Comparison of ENCODE assay signal across 29 cellular contexts in the genomic region with DNA sequence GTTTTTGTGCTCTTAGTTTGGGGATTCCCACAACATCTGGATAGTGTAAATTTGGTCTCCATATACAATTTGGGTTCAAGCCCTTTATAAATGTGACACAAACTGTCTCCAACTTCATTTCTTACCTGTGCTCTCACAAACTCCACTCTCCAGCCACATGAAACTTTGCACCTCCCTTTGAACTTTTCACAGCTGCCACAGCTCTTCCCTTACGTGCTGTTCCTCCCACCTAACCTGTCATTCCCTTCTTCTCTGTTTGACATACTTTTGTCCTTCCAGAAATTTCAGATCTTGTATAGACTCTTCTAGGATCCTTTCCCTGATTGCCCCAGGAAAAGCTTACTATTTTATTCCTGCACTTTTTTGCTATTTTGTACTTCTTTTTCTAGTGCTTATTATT.
"Had no signal": no experiment of that assay in that cellular context is flagged by ENCODE, and none has a peak within 500 bp of the region (broad histone marks: within the 10 kb centered on the region; RNA-seq: fewer than 3 reads in every experiment).

No MANE protein-coding gene starts in this region.

- H3K4me3 Mint-ChIP-seq: activated CD4-positive, alpha-beta T cell treated with anti-CD3 and anti-CD28 coated beads for 36 hours; activated CD4-positive, alpha-beta T cell treated with anti-CD3 and anti-CD28 coated beads, Interleukin-2, amount 10 ng/mL, durations not matched to agents 7 days and 5 days; activated CD8-positive, alpha-beta T cell treated with anti-CD3 and anti-CD28 coated beads, Interleukin-2, amount 10 ng/mL, durations not matched to agents 7 days and 5 days; activated naive CD4-positive, alpha-beta T cell treated with anti-CD3 and anti-CD28 coated beads, Interleukin-2, amount 10 ng/mL, durations not matched to agents 7 days and 5 days; activated naive CD8-positive, alpha-beta T cell; activated naive CD8-positive, alpha-beta T cell treated with anti-CD3 and anti-CD28 coated beads, Interleukin-2, amount 50 U/mL, for 24 hours; activated T-cell treated with anti-CD3 and anti-CD28 coated beads, Interleukin-2, amount 50 U/mL, for 4 hours; activated T-helper 1 cell treated with anti-CD3 and anti-CD28 coated beads, Interleukin-12 subunit alpha, Interleukin-12 subunit beta, Interleukin-2, Interleukin-4 antibody, amounts not matched to agents 30 ng/mL and 10 ng/mL and 1 ng/mL, durations not matched to agents 14 hours and 24 hours and 36 hours; brain; T-helper 1 cell treated with Interleukin-12 subunit alpha and Interleukin-12 subunit beta and Interleukin-4 antibody, amounts not matched to agents 30 μg/mL and 1 μg/mL, for 36 hours; T-helper 2 cell treated with Interferon-gamma antibody and Interleukin-4, amounts not matched to agents 5 μg/mL and 100 μg/mL, for 36 hours had no signal

- H3K4me1 ChIP-seq: SJCRH30 had no signal

- H3K27me3 Mint-ChIP-seq: activated CD4-positive, alpha-beta T cell treated with anti-CD3 and anti-CD28 coated beads, Interleukin-2, amount 10 ng/mL, durations not matched to agents 7 days and 5 days; activated naive CD8-positive, alpha-beta T cell; activated naive CD8-positive, alpha-beta T cell treated with anti-CD3 and anti-CD28 coated beads, Interleukin-2, amount 50 U/mL, for 24 hours; brain had no signal

- H3K27me3 ChIP-seq: MG63, SJCRH30 had no signal

- H3K9me3 ChIP-seq: MG63, SJCRH30 had no signal

- H3K36me3 ChIP-seq: MG63, SJCRH30 had no signal

- H3K9me3 Mint-ChIP-seq: activated CD4-positive, alpha-beta T cell treated with anti-CD3 and anti-CD28 coated beads, Interleukin-2, amount 10 ng/mL, durations not matched to agents 7 days and 5 days; activated naive CD4-positive, alpha-beta T cell treated with anti-CD3 and anti-CD28 coated beads, Interleukin-2, amount 10 ng/mL, durations not matched to agents 7 days and 5 days; activated naive CD8-positive, alpha-beta T cell treated with anti-CD3 and anti-CD28 coated beads, Interleukin-2, amount 50 U/mL, for 24 hours; activated T-cell treated with anti-CD3 and anti-CD28 coated beads, Interleukin-2, amount 50 U/mL, for 4 hours; activated T-helper 1 cell treated with anti-CD3 and anti-CD28 coated beads, Interleukin-12 subunit alpha, Interleukin-12 subunit beta, Interleukin-2, Interleukin-4 antibody, amounts not matched to agents 30 ng/mL and 10 ng/mL and 1 ng/mL, durations not matched to agents 14 hours and 24 hours and 36 hours; brain; T-helper 1 cell treated with Interleukin-12 subunit alpha and Interleukin-12 subunit beta and Interleukin-4 antibody, amounts not matched to agents 30 μg/mL and 1 μg/mL, for 36 hours; T-helper 2 cell treated with Interferon-gamma antibody and Interleukin-4, amounts not matched to agents 5 μg/mL and 100 μg/mL, for 36 hours had no signal

- H3K27ac Mint-ChIP-seq: activated CD4-positive, alpha-beta T cell treated with anti-CD3 and anti-CD28 coated beads for 36 hours; activated CD4-positive, alpha-beta T cell treated with anti-CD3 and anti-CD28 coated beads, Interleukin-2, amount 10 ng/mL, durations not matched to agents 7 days and 5 days; activated CD8-positive, alpha-beta T cell treated with anti-CD3 and anti-CD28 coated beads, Interleukin-2, amount 10 ng/mL, durations not matched to agents 7 days and 5 days; activated naive CD4-positive, alpha-beta T cell treated with anti-CD3 and anti-CD28 coated beads, Interleukin-2, amount 10 ng/mL, durations not matched to agents 7 days and 5 days; activated naive CD8-positive, alpha-beta T cell; activated naive CD8-positive, alpha-beta T cell treated with anti-CD3 and anti-CD28 coated beads, Interleukin-2, amount 50 U/mL, for 24 hours; activated T-helper 1 cell treated with anti-CD3 and anti-CD28 coated beads, Interleukin-12 subunit alpha, Interleukin-12 subunit beta, Interleukin-2, Interleukin-4 antibody, amounts not matched to agents 30 ng/mL and 10 ng/mL and 1 ng/mL, durations not matched to agents 14 hours and 24 hours and 36 hours; brain; T-helper 1 cell treated with Interleukin-12 subunit alpha and Interleukin-12 subunit beta and Interleukin-4 antibody, amounts not matched to agents 30 μg/mL and 1 μg/mL, for 36 hours; T-helper 2 cell treated with Interferon-gamma antibody and Interleukin-4, amounts not matched to agents 5 μg/mL and 100 μg/mL, for 36 hours had no signal

- H3K36me3 Mint-ChIP-seq: activated naive CD4-positive, alpha-beta T cell treated with anti-CD3 and anti-CD28 coated beads, Interleukin-2, amount 10 ng/mL, durations not matched to agents 7 days and 5 days; brain had no signal

- H3K4me1 Mint-ChIP-seq: activated CD4-positive, alpha-beta T cell treated with anti-CD3 and anti-CD28 coated beads, Interleukin-2, amount 10 ng/mL, durations not matched to agents 7 days and 5 days; activated naive CD4-positive, alpha-beta T cell treated with anti-CD3 and anti-CD28 coated beads, Interleukin-2, amount 10 ng/mL, durations not matched to agents 7 days and 5 days had no signal

- DNase-seq: activated CD4-positive, alpha-beta T cell treated with anti-CD3 and anti-CD28 coated beads for 36 hours; activated CD4-positive, alpha-beta T cell treated with anti-CD3 and anti-CD28 coated beads, Interleukin-2, amount 10 ng/mL, durations not matched to agents 7 days and 5 days; activated CD4-positive, alpha-beta T cell treated with anti-CD3 and anti-CD28 coated beads, Interleukin-2, amount 50 U/mL, for 48 hours; activated CD8-positive, alpha-beta T cell treated with anti-CD3 and anti-CD28 coated beads, Interleukin-2, amount 10 ng/mL, durations not matched to agents 7 days and 5 days; activated effector memory CD4-positive, alpha-beta T cell treated with Interleukin-2 at 50 U/mL for 16 hours; activated naive CD4-positive, alpha-beta T cell treated with anti-CD3 and anti-CD28 coated beads, Interleukin-2, amount 10 ng/mL, durations not matched to agents 7 days and 5 days; activated naive CD8-positive, alpha-beta T cell treated with anti-CD3 and anti-CD28 coated beads, Interleukin-2, amount 50 U/mL, for 24 hours; activated T-cell treated with anti-CD3 and anti-CD28 coated beads for 4 hours; activated T-cell treated with anti-CD3 and anti-CD28 coated beads, Interleukin-2, amount 50 U/mL, for 4 hours; anterior cingulate cortex; cerebellar nuclear complex; Karpas-422; MG63; NCI-H1048; NCI-H1105 treated with DMSO at 0.1 percent for 48 hours; NCI-H1436; NCI-H1694; NCI-H1930; NCI-H345; NCI-H524 treated with DMSO at 0.1 percent for 48 hours; SHP77; SJCRH30 had no signal

- H3K27ac ChIP-seq: SJCRH30, SK-N-MC had no signal

- FAIRE-seq: bronchial epithelial cell had no signal

- H3K4me3 ChIP-seq: MG63, SJCRH30, SK-N-MC had no signal
